Comparison of ENCODE assay signal across 25 cellular contexts in genomic region chr3:47385007-47385406, GRCh38. TPM values are rescaled to one million over a fixed set of nuclear protein-coding genes. Genes with fewer than 3 reads are reported as not detected.
DNase-seq lines count a peak whose midpoint lies in the region; ATAC-seq, FAIRE-seq and TF ChIP-seq lines count a peak whose summit lies in the region.
"Had no signal": no experiment of that assay in that cellular context is flagged by ENCODE, and none has a peak within 500 bp of the region (broad histone marks: within the 10 kb centered on the region; RNA-seq: fewer than 3 reads in every experiment).

No MANE protein-coding gene starts in this region.

- H3K4me3 ChIP-seq in esophagus squamous epithelium (no peak overlapping the region), upper lobe of right lung (no peak overlapping the region)
- H3K4me3 ChIP-seq: BLaER1 treated with 17β-estradiol and CSF1 and Interleukin-3, amounts not matched to agents 10 nM and 100 nM; breast epithelium; left ventricle myocardium inferior; prostate gland; sigmoid colon; transverse colon had no signal

- no peaks in the 10 kb centered on the region for H3K9me3 ChIP-seq in esophagus squamous epithelium
- H3K9me3 ChIP-seq in upper lobe of right lung: no peaks in the 10 kb centered on the region
- H3K9me3 ChIP-seq: BLaER1 treated with 17β-estradiol and CSF1 and Interleukin-3, amounts not matched to agents 10 nM and 100 nM; breast epithelium; left ventricle myocardium inferior; prostate gland; sigmoid colon; SK-N-SH; transverse colon had no signal

- peak overlapping the region in 3 of 4 donors; percentile 2 to 33 (median 2) for H3K27ac ChIP-seq in esophagus squamous epithelium
- no peak overlapping the region for H3K27ac ChIP-seq in upper lobe of right lung
- H3K27ac ChIP-seq: BLaER1 treated with 17β-estradiol and CSF1 and Interleukin-3, amounts not matched to agents 10 nM and 100 nM; left ventricle myocardium inferior; prostate gland; sigmoid colon; transverse colon had no signal

- intact Hi-C loops in esophagus squamous epithelium (cut with DNase I) (no loop called here), upper lobe of right lung (cut with DNase I) (no loop called here)

- no peak for TF ChIP-seq POLR2A in esophagus squamous epithelium (IDR thresholded peaks at IDR 0.05)

- ATAC-seq in omental fat pad (ENCODE audit: low FRiP score) (peak; percentile 24), upper lobe of right lung (peak; percentile 2), HG02798 (IDR thresholded peaks at IDR 0.05; ENCODE audit: poor library complexity, unreplicated experiment) (no peak)
- ATAC-seq: activated CD4-positive, CD25-positive, alpha-beta regulatory T cell treated with anti-CD3 and anti-CD28 coated beads, Interleukin-2, amount 50 U/mL, for 24 hours; activated T-cell treated with anti-CD3 and anti-CD28 coated beads, Interleukin-2, amount 50 U/mL, for 72 hours; HCT116 had no signal

- H3K36me3 ChIP-seq in esophagus squamous epithelium: peaks cover 0 to 47% (median 0%) of the 10 kb centered on the region in 3 donors
- H3K36me3 ChIP-seq in upper lobe of right lung: peaks cover 23% of the 10 kb centered on the region
- H3K36me3 ChIP-seq: breast epithelium, prostate gland had no signal

- no peak for FAIRE-seq in RCC 7860 (lab: Jason Lieb, UNC)
- FAIRE-seq: GM12892, TTC549 had no signal

- H3K27me3 ChIP-seq in esophagus squamous epithelium (no peaks in the 10 kb centered on the region), upper lobe of right lung (no peaks in the 10 kb centered on the region)
- H3K27me3 ChIP-seq: BLaER1 treated with 17β-estradiol and CSF1 and Interleukin-3, amounts not matched to agents 10 nM and 100 nM; breast epithelium; sigmoid colon; transverse colon had no signal

- no peak for TF ChIP-seq CTCF in esophagus squamous epithelium (IDR thresholded peaks at IDR 0.05)
- TF ChIP-seq CTCF in omental fat pad (IDR thresholded peaks at IDR 0.05): no peak
- no peak for TF ChIP-seq CTCF in upper lobe of right lung (IDR thresholded peaks at IDR 0.05)

- peaks cover 9 to 57% (median 24%) of the 10 kb centered on the region in 3 donors for H3K4me1 ChIP-seq in esophagus squamous epithelium
- peaks cover 17% of the 10 kb centered on the region for H3K4me1 ChIP-seq in upper lobe of right lung
- H3K4me1 ChIP-seq: prostate gland had no signal

- WGBS in esophagus squamous epithelium, 2 donors: 73 to 75% methylated on average over 4 of the region's 4 CpGs

- DNase-seq in RCC 7860 (ENCODE audit: low spot score) (peak; percentile 20), esophagus squamous epithelium (lab: John Stamatoyannopoulos, UW) (no peak), omental fat pad (ENCODE audit: low spot score) (no peak), upper lobe of right lung (no peak), NCI-H1105 treated with DMSO at 0.1 percent for 48 hours (lab: John Stamatoyannopoulos, UW) (no peak), H4 (ENCODE audit: low spot score) (no peak)
- DNase-seq: activated CD4-positive, alpha-beta T cell treated with anti-CD3 and anti-CD28 coated beads, Interleukin-2, amount 50 U/mL, for 48 hours; activated T-cell treated with anti-CD3 and anti-CD28 coated beads, Interleukin-2, amount 50 U/mL, for 72 hours; left ventricle myocardium inferior; NCI-H1092 treated with DMSO at 0.1 percent for 48 hours; NCI-H187; NCI-H2171; NCI-H510A; sigmoid colon; SK-N-SH; stimulated activated CD4-positive, alpha-beta T cell treated with anti-CD3 and anti-CD28 coated beads, Interleukin-4, amount 100 ng/mL, for 24 hours; transverse colon had no signal

RNA-seq across cellular contexts. Expression of gene PTPN23, which starts 4.2 kb away (rescaled TPM):
- 100 to 1,000 TPM in 1 of 4 donors, 10 to 100 TPM in 3; 10.5 to 134 (median 24.4) TPM for total RNA-seq in esophagus squamous epithelium
- 10 to 100 TPM; 14.0 to 61.0 (median 30.2) TPM for total RNA-seq in omental fat pad
- 56.2 TPM for total RNA-seq in upper lobe of right lung
- total RNA-seq in H4 (2014; rRNA removed; shearing (Covaris generic)): 3.8 and 6.9 TPM in 2 replicates
